In genomic region chr19:23762884-23763711, GRCh38 we compare ENCODE assay signal across 8 cellular contexts. TPM values are rescaled to one million over a fixed set of nuclear protein-coding genes. Genes with fewer than 3 reads are reported as not detected.
A peak's percentile ranks its signal among the peaks of the same experiment; 100 is the strongest.
DNase-seq lines count a peak whose midpoint lies in the region; ATAC-seq lines count a peak whose summit lies in the region.

No MANE protein-coding gene starts in this region.

- ATAC-seq in GM18873 (IDR thresholded peaks at IDR 0.05; ENCODE audit: low FRiP score, unreplicated experiment) (peak; percentile 51), GM19328 (IDR thresholded peaks at IDR 0.05; ENCODE audit: unreplicated experiment) (no peak)

- H3K27me3 Mint-ChIP-seq in IgD-negative memory B cell, result no peaks in the 10 kb centered on the region

- H3K36me3 ChIP-seq in ACC112 (ENCODE audit: insufficient read depth, low read length), result no peaks in the 10 kb centered on the region

- H3K36me3 Mint-ChIP-seq in IgD-negative memory B cell, result peaks cover 2% of the 10 kb centered on the region

- H3K4me1 Mint-ChIP-seq in IgD-negative memory B cell, result peaks cover 12 to 33% (median 19%) of the 10 kb centered on the region in 3 donors

- H3K79me2 ChIP-seq in ACC112 (ENCODE audit: control insufficient read depth, insufficient read depth, low read length, unreplicated experiment), result peaks cover 4% of the 10 kb centered on the region

- no peak overlapping the region for H3K27ac ChIP-seq in ACC112 (ENCODE audit: low read depth, low read length)

- peak overlapping the region; percentile 87 for H2AFZ ChIP-seq in ACC112 (ENCODE audit: low read length, unreplicated experiment)

- peak overlapping the region; percentile 82 for H3K4me3 ChIP-seq in ACC112 (ENCODE audit: low read depth, low read length)

- H3K27me3 ChIP-seq in ACC112 (ENCODE audit: insufficient read depth, low read length), result no peaks in the 10 kb centered on the region

- H3K27ac Mint-ChIP-seq in IgD-negative memory B cell, result peak overlapping the region; percentile 37 to 93 (median 85)

- DNase-seq in activated CD4-positive, CD25-positive, alpha-beta regulatory T cell treated with anti-CD3 and anti-CD28 coated beads, Interleukin-2, amount 50 U/mL, for 16 hours (ENCODE audit: low read depth, low spot score), result peak; percentile 66
- peak; percentile 82 for DNase-seq in central memory CD4-positive, alpha-beta T cell
- DNase-seq in iris pigment epithelial cell (ENCODE audit: low read depth), result peak; percentile 61
- DNase-seq in stimulated activated CD4-positive, alpha-beta T cell treated with anti-CD3 and anti-CD28 coated beads, Interleukin-12 subunit alpha, Interleukin-12 subunit beta, amount 100 ng/mL, for 4 hours, result peak; percentile 77

- peaks cover 0 to 2% (median 0%) of the 10 kb centered on the region in 3 donors for H3K9me3 Mint-ChIP-seq in IgD-negative memory B cell

- H3K4me3 Mint-ChIP-seq in IgD-negative memory B cell, result peak overlapping the region; percentile 94 to 99 (median 96)

- no peaks in the 10 kb centered on the region for H3K4me1 ChIP-seq in ACC112 (ENCODE audit: control insufficient read depth, insufficient read depth, low read length, unreplicated experiment)

RNA-seq across cellular contexts. Expression of gene ZNF681, which starts 4.4 kb away (rescaled TPM):
- 4.6 TPM for polyA plus RNA-seq in IgD-negative memory B cell
